1 cellular context compared by ENCODE assay signal in the genomic region with DNA sequence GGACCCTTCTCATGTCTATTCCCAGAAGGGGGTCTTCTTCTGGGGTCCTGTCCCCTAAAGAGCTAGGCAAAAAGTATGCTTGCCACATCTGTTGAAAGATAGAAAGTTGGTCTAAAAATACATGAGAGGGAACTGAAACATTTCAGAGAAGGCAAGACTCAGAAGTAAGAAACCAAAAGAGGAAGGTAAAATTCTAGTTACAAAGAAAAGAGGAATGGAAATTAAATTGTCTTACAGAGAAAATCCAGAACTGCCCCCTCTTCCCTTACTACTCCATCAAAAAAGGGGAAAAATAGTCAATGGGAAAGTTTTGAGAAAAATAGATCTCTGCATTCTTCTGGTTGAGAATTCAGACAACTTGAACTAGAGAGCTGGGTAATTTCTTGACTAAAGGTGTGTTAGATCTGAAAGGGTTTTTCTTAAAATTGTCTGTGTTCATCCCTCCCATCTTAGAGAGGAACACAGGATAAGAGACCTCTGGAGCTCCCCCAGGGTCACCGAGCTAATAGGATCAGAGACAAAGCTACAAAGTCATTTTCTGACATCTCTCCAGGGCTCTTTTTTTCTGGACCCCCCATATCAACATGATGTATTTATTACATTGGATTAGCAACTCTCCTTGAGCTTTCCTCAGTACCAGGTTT.
TF ChIP-seq lines count a peak whose summit lies in the region.

No MANE protein-coding gene starts in this region.

TF ChIP-seq in HepG2, 621 proteins besides CTCF, POLR2A, EP300 and RAD21 (continued from another document):
- TF ChIP-seq, protein P1, sequence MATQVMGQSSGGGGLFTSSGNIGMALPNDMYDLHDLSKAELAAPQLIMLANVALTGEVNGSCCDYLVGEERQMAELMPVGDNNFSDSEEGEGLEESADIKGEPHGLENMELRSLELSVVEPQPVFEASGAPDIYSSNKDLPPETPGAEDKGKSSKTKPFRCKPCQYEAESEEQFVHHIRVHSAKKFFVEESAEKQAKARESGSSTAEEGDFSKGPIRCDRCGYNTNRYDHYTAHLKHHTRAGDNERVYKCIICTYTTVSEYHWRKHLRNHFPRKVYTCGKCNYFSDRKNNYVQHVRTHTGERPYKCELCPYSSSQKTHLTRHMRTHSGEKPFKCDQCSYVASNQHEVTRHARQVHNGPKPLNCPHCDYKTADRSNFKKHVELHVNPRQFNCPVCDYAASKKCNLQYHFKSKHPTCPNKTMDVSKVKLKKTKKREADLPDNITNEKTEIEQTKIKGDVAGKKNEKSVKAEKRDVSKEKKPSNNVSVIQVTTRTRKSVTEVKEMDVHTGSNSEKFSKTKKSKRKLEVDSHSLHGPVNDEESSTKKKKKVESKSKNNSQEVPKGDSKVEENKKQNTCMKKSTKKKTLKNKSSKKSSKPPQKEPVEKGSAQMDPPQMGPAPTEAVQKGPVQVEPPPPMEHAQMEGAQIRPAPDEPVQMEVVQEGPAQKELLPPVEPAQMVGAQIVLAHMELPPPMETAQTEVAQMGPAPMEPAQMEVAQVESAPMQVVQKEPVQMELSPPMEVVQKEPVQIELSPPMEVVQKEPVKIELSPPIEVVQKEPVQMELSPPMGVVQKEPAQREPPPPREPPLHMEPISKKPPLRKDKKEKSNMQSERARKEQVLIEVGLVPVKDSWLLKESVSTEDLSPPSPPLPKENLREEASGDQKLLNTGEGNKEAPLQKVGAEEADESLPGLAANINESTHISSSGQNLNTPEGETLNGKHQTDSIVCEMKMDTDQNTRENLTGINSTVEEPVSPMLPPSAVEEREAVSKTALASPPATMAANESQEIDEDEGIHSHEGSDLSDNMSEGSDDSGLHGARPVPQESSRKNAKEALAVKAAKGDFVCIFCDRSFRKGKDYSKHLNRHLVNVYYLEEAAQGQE (IDR thresholded peaks at IDR 0.05; ENCODE audit: borderline replicate concordance in 1 of 2, low read depth in 1 of 2, low read length in 2 of 2) = no peak
- TF ChIP-seq MLLT10 (CRISPR knock-in tag; IDR thresholded peaks at IDR 0.05) (no peak), SKI (IDR thresholded peaks at IDR 0.05; ENCODE audit: partially characterized antibody) (no peak), DNMT1 (CRISPR knock-in tag; IDR thresholded peaks at IDR 0.05) (no peak), POLR2AphosphoS2 (IDR thresholded peaks at IDR 0.05; ENCODE audit: low read depth, low read length) (no peak), SMAD9 (CRISPR knock-in tag; IDR thresholded peaks at IDR 0.05) (no peak)
- TF ChIP-seq, protein P2, sequence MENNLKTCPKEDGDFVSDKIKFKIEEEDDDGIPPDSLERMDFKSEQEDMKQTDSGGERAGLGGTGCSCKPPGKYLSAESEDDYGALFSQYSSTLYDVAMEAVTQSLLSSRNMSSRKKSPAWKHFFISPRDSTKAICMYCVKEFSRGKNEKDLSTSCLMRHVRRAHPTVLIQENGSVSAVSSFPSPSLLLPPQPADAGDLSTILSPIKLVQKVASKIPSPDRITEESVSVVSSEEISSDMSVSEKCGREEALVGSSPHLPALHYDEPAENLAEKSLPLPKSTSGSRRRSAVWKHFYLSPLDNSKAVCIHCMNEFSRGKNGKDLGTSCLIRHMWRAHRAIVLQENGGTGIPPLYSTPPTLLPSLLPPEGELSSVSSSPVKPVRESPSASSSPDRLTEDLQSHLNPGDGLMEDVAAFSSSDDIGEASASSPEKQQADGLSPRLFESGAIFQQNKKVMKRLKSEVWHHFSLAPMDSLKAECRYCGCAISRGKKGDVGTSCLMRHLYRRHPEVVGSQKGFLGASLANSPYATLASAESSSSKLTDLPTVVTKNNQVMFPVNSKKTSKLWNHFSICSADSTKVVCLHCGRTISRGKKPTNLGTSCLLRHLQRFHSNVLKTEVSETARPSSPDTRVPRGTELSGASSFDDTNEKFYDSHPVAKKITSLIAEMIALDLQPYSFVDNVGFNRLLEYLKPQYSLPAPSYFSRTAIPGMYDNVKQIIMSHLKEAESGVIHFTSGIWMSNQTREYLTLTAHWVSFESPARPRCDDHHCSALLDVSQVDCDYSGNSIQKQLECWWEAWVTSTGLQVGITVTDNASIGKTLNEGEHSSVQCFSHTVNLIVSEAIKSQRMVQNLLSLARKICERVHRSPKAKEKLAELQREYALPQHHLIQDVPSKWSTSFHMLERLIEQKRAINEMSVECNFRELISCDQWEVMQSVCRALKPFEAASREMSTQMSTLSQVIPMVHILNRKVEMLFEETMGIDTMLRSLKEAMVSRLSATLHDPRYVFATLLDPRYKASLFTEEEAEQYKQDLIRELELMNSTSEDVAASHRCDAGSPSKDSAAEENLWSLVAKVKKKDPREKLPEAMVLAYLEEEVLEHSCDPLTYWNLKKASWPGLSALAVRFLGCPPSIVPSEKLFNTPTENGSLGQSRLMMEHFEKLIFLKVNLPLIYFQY (CRISPR knock-in tag; IDR thresholded peaks at IDR 0.05; ENCODE audit: borderline replicate concordance) = no peak
- TF ChIP-seq, protein P3, sequence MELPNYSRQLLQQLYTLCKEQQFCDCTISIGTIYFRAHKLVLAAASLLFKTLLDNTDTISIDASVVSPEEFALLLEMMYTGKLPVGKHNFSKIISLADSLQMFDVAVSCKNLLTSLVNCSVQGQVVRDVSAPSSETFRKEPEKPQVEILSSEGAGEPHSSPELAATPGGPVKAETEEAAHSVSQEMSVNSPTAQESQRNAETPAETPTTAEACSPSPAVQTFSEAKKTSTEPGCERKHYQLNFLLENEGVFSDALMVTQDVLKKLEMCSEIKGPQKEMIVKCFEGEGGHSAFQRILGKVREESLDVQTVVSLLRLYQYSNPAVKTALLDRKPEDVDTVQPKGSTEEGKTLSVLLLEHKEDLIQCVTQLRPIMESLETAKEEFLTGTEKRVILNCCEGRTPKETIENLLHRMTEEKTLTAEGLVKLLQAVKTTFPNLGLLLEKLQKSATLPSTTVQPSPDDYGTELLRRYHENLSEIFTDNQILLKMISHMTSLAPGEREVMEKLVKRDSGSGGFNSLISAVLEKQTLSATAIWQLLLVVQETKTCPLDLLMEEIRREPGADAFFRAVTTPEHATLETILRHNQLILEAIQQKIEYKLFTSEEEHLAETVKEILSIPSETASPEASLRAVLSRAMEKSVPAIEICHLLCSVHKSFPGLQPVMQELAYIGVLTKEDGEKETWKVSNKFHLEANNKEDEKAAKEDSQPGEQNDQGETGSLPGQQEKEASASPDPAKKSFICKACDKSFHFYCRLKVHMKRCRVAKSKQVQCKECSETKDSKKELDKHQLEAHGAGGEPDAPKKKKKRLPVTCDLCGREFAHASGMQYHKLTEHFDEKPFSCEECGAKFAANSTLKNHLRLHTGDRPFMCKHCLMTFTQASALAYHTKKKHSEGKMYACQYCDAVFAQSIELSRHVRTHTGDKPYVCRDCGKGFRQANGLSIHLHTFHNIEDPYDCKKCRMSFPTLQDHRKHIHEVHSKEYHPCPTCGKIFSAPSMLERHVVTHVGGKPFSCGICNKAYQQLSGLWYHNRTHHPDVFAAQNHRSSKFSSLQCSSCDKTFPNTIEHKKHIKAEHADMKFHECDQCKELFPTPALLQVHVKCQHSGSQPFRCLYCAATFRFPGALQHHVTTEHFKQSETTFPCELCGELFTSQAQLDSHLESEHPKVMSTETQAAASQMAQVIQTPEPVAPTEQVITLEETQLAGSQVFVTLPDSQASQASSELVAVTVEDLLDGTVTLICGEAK (IDR thresholded peaks at IDR 0.05) = no peak
- TF ChIP-seq, protein P3 (CRISPR knock-in tag; IDR thresholded peaks at IDR 0.05) = no peak
- TF ChIP-seq, protein P4, sequence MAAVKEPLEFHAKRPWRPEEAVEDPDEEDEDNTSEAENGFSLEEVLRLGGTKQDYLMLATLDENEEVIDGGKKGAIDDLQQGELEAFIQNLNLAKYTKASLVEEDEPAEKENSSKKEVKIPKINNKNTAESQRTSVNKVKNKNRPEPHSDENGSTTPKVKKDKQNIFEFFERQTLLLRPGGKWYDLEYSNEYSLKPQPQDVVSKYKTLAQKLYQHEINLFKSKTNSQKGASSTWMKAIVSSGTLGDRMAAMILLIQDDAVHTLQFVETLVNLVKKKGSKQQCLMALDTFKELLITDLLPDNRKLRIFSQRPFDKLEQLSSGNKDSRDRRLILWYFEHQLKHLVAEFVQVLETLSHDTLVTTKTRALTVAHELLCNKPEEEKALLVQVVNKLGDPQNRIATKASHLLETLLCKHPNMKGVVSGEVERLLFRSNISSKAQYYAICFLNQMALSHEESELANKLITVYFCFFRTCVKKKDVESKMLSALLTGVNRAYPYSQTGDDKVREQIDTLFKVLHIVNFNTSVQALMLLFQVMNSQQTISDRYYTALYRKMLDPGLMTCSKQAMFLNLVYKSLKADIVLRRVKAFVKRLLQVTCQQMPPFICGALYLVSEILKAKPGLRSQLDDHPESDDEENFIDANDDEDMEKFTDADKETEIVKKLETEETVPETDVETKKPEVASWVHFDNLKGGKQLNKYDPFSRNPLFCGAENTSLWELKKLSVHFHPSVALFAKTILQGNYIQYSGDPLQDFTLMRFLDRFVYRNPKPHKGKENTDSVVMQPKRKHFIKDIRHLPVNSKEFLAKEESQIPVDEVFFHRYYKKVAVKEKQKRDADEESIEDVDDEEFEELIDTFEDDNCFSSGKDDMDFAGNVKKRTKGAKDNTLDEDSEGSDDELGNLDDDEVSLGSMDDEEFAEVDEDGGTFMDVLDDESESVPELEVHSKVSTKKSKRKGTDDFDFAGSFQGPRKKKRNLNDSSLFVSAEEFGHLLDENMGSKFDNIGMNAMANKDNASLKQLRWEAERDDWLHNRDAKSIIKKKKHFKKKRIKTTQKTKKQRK (IDR thresholded peaks at IDR 0.05; ENCODE audit: low read length) = no peak
